32 cellular contexts compared by ENCODE assay signal in the genomic region with DNA sequence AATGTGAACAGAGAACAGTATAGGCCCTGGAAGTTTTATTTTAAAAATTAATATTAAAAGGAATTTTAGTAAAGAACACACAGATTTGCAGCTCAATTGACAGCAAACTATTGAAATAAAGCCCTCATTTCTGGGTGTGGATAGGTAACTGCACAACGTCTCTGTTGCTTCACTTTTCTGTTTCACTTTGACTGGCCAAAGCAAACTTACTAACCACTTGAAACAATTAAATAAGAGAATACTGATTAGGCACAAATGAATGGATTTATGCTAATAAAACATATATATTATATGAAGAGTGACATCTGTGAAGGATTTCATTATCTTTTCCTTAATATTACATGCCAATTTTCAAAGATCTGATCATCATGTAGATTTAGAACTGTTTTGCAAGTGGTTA. TPM values are rescaled to one million over a fixed set of nuclear protein-coding genes. Genes with fewer than 3 reads are reported as not detected.
A peak's percentile ranks its signal among the peaks of the same experiment; 100 is the strongest.
DNase-seq lines count a peak whose midpoint lies in the region; ATAC-seq and TF ChIP-seq lines count a peak whose summit lies in the region.
"Had no signal": no experiment of that assay in that cellular context is flagged by ENCODE, and none has a peak within 500 bp of the region (broad histone marks: within the 10 kb centered on the region; RNA-seq: fewer than 3 reads in every experiment).

No MANE protein-coding gene starts in this region.

- H3K4me1 ChIP-seq in tibial nerve, result no peaks in the 10 kb centered on the region
- H3K4me1 ChIP-seq: body of pancreas, esophagus muscularis mucosa, left ventricle myocardium inferior, pancreas, upper lobe of left lung had no signal

- no peak overlapping the region for H3K27ac ChIP-seq in tibial nerve
- H3K27ac ChIP-seq: body of pancreas, esophagus muscularis mucosa, KMS-11, left ventricle myocardium inferior, neural progenitor cell, pancreas, skin epidermis, upper lobe of left lung had no signal

- WGBS in tibial nerve, 2 donors, result 77 to 86% methylated on average over 1 of the region's 1 CpG

- POLR2A ChIA-PET in T-cell (lab: Charles Lee), result no interaction called here

- H3K27me3 Mint-ChIP-seq in T-cell, result peaks cover 0 to 3% of the 10 kb centered on the region in 2 donors
- H3K27me3 Mint-ChIP-seq: activated B cell treated with CpG ODN at 0.5 μM for 24 hours had no signal

- no peaks in the 10 kb centered on the region for H3K9me3 Mint-ChIP-seq in T-cell
- H3K9me3 Mint-ChIP-seq: activated B cell treated with CpG ODN at 0.5 μM for 24 hours; neural progenitor cell; T-helper 1 cell treated with Interleukin-12 subunit alpha and Interleukin-12 subunit beta and Interleukin-4 antibody, amounts not matched to agents 30 μg/mL and 1 μg/mL, for 36 hours had no signal

- H3K27ac Mint-ChIP-seq in T-cell, result no peak overlapping the region
- H3K27ac Mint-ChIP-seq: activated B cell treated with CpG ODN at 0.5 μM for 24 hours; neural progenitor cell; T-helper 1 cell treated with Interleukin-12 subunit alpha and Interleukin-12 subunit beta and Interleukin-4 antibody, amounts not matched to agents 30 μg/mL and 1 μg/mL, for 36 hours had no signal

- H3K27me3 ChIP-seq in tibial nerve, result no peaks in the 10 kb centered on the region
- H3K27me3 ChIP-seq: body of pancreas, esophagus muscularis mucosa, MG63, neural progenitor cell, pancreas, upper lobe of left lung had no signal

- no peak for TF ChIP-seq EP300 in tibial nerve (IDR thresholded peaks at IDR 0.05)

- TF ChIP-seq POLR2A in tibial nerve (IDR thresholded peaks at IDR 0.05), result no peak

- CTCF ChIA-PET in T-cell (lab: Charles Lee), result no interaction called here

- H3K4me1 Mint-ChIP-seq in T-cell, result no peaks in the 10 kb centered on the region
- H3K4me1 Mint-ChIP-seq: activated B cell treated with CpG ODN at 0.5 μM for 24 hours, neural progenitor cell had no signal

- no peak for TF ChIP-seq CTCF in tibial nerve (IDR thresholded peaks at IDR 0.05)

- no peaks in the 10 kb centered on the region for H3K9me3 ChIP-seq in tibial nerve
- H3K9me3 ChIP-seq: body of pancreas, esophagus muscularis mucosa, left ventricle myocardium inferior, MG63, pancreas, upper lobe of left lung had no signal

- DNase-seq in tibial nerve (ENCODE audit: low spot score in 2 of 2) (no peak), T-cell (no peak), NCI-H1105 treated with DMSO at 0.1 percent for 48 hours (lab: John Stamatoyannopoulos, UW) (no peak)
- DNase-seq: activated B cell treated with CpG ODN at 0.5 μM for 24 hours; activated CD8-positive, alpha-beta memory T cell treated with anti-CD3 and anti-CD28 coated beads, Interleukin-2, amount 50 U/mL, for 4 hours; activated naive CD4-positive, alpha-beta T cell treated with anti-CD3 and anti-CD28 coated beads, Interleukin-2, amount 50 U/mL, for 16 hours; body of pancreas; dermis blood vessel endothelial cell; EL; foreskin fibroblast; GOT3; head of caudate nucleus; left ventricle myocardium inferior; MG63; NCI-H2029 treated with DMSO at 0.1 percent for 48 hours; NCI-H524 treated with DMSO at 0.1 percent for 48 hours; NK-92 treated with Interleukin-12 subunit alpha and Interleukin-12 subunit beta, amount 100 ng/mL, for 24 hours; pancreas; retina; stimulated activated naive CD4-positive, alpha-beta T cell; upper lobe of left lung had no signal

- H3K36me3 Mint-ChIP-seq in T-cell, result no peaks in the 10 kb centered on the region
- H3K36me3 Mint-ChIP-seq: neural progenitor cell had no signal

- H3K36me3 ChIP-seq in tibial nerve, result no peaks in the 10 kb centered on the region
- H3K36me3 ChIP-seq: esophagus muscularis mucosa, left ventricle myocardium inferior, MG63, neural progenitor cell, pancreas, upper lobe of left lung had no signal

- no peak overlapping the region for H3K4me3 ChIP-seq in tibial nerve
- H3K4me3 ChIP-seq: body of pancreas, esophagus muscularis mucosa, left ventricle myocardium inferior, MG63, neural progenitor cell, pancreas, skin epidermis, upper lobe of left lung had no signal

- ATAC-seq in GM18520 (IDR thresholded peaks at IDR 0.05; ENCODE audit: unreplicated experiment) (peak; percentile 69), GM21360 (IDR thresholded peaks at IDR 0.05; ENCODE audit: unreplicated experiment) (peak; percentile 62), HG02870 (IDR thresholded peaks at IDR 0.05; ENCODE audit: unreplicated experiment) (peak; percentile 77), HG03565 (IDR thresholded peaks at IDR 0.05; ENCODE audit: unreplicated experiment) (peak; percentile 72), T-cell (replicated peaks in 1 of 4) (no peak), HG03095 (IDR thresholded peaks at IDR 0.05; ENCODE audit: unreplicated experiment) (no peak)
- ATAC-seq: body of pancreas, pancreas had no signal

- no peak overlapping the region for H3K4me3 Mint-ChIP-seq in T-cell
- H3K4me3 Mint-ChIP-seq: activated B cell treated with CpG ODN at 0.5 μM for 24 hours; neural progenitor cell; T-helper 1 cell treated with Interleukin-12 subunit alpha and Interleukin-12 subunit beta and Interleukin-4 antibody, amounts not matched to agents 30 μg/mL and 1 μg/mL, for 36 hours had no signal

RNA-seq across cellular contexts. Expression of a gene that starts 11.9 kb away (rescaled TPM):
- total RNA-seq in tibial nerve (under 1 TPM in 2 of 4 donors, not detected in 2; 0.21 to 0.22 TPM), T-cell (not detected)
- total RNA-seq: activated B cell treated with CpG ODN at 0.5 μM for 24 hours, dermis blood vessel endothelial cell, esophagus muscularis mucosa, left ventricle myocardium inferior, mesenteric fat pad, upper lobe of left lung had no signal

RNA-seq across cellular contexts. Expression of a gene that starts 24.1 kb away (rescaled TPM):
- not detected for total RNA-seq in tibial nerve
- not detected for total RNA-seq in T-cell
- total RNA-seq: activated B cell treated with CpG ODN at 0.5 μM for 24 hours, body of pancreas, dermis blood vessel endothelial cell, esophagus muscularis mucosa, left ventricle myocardium inferior, mesenteric fat pad, pancreas, upper lobe of left lung had no signal

Comparison
In these comparisons a context has a peak if more than half of its experiments do, and no peak if none do; other contexts are left out.
1. ATAC-seq: peak in GM18520 (single experiment), GM21360 (single experiment), HG02870 (single experiment) and HG03565 (single experiment); none in T-cell (0 of 4) and HG03095 (single experiment).